ENCODE assay signal across 27 cellular contexts in the genomic region with DNA sequence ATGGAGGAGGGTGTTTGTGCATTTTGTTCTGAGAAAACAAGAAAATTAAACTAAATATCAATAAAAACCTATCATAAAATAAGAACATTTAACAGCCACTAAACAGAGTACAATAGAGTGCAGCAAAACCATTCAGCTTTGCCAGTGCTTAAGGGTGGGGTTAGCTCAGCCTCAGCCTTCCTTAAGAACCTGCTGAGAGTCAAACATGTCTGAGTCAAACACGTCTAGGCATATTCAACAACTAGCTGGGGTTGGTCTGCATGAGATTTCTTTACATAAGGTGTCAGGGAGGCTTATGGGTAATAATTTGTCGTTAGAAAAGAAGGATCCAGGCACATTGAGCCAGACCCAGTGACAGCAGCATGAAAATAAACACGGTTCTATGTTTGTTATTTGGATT.
A peak's percentile ranks its signal among the peaks of the same experiment; 100 is the strongest.
DNase-seq lines count a peak whose midpoint lies in the region; ATAC-seq, FAIRE-seq and TF ChIP-seq lines count a peak whose summit lies in the region.
"Had no signal": no experiment of that assay in that cellular context is flagged by ENCODE, and none has a peak within 500 bp of the region (broad histone marks: within the 10 kb centered on the region; RNA-seq: fewer than 3 reads in every experiment).

No MANE protein-coding gene starts in this region.

- in situ Hi-C loops in GM23248 (cut with MboI): no loop called here
- in situ Hi-C loops in GM13976 (cut with MboI; ENCODE audit: low sequenced_read_pairs, unreplicated experiment): no loop called here

- H3K79me2 ChIP-seq in keratinocyte (ENCODE audit: control insufficient read depth, insufficient read depth, low read length): no peaks in the 10 kb centered on the region
- no peaks in the 10 kb centered on the region for H3K79me2 ChIP-seq in GM23248 (ENCODE audit: insufficient read depth)

- no peaks in the 10 kb centered on the region for H3K36me3 ChIP-seq in endodermal cell (ENCODE audit: control insufficient read depth, insufficient read depth, low read length)
- no peaks in the 10 kb centered on the region for H3K36me3 ChIP-seq in keratinocyte (ENCODE audit: control insufficient read depth in 2 of 2, extremely low read depth in 1 of 2, insufficient read depth in 2 of 2, low read length in 2 of 2)
- H3K36me3 ChIP-seq in GM23248 (ENCODE audit: low read depth): no peaks in the 10 kb centered on the region
- H3K36me3 ChIP-seq: sigmoid colon, transverse colon had no signal

- TF ChIP-seq CTCF in endodermal cell (conservative IDR thresholded peaks at IDR 0.05) (no peak), keratinocyte (optimal IDR thresholded peaks at IDR 0.05 in 1 of 3, IDR thresholded peaks at IDR 0.05 in 1 of 3, conservative IDR thresholded peaks at IDR 0.05 in 1 of 3; ENCODE audit: extremely low read depth in 1 of 3, insufficient read depth in 2 of 3, low read length in 3 of 3) (no peak), GM13976 (IDR thresholded peaks at IDR 0.05; ENCODE audit: borderline replicate concordance, control extremely low read depth, extremely low read depth, insufficient read depth, missing control alignments) (no peak)

- peaks cover 12% of the 10 kb centered on the region for H3K4me1 Mint-ChIP-seq in endodermal cell

- peaks cover 2% of the 10 kb centered on the region for H3K4me1 ChIP-seq in endodermal cell (ENCODE audit: control insufficient read depth, insufficient read depth, low read length)
- peaks cover 15% of the 10 kb centered on the region for H3K4me1 ChIP-seq in keratinocyte (ENCODE audit: control insufficient read depth, extremely low read depth, insufficient read depth, low read length)
- H3K4me1 ChIP-seq in GM23248 (ENCODE audit: insufficient read depth): no peaks in the 10 kb centered on the region
- H3K4me1 ChIP-seq: sigmoid colon had no signal

- H4K20me1 ChIP-seq in keratinocyte (ENCODE audit: control insufficient read depth, extremely low read depth, insufficient read depth, low read length) (no peaks in the 10 kb centered on the region), GM23248 (ENCODE audit: insufficient read depth) (no peaks in the 10 kb centered on the region)

- H3K9me3 ChIP-seq in endodermal cell (ENCODE audit: control insufficient read depth, low read length) (no peaks in the 10 kb centered on the region), keratinocyte (ENCODE audit: control insufficient read depth, low read depth, low read length) (no peaks in the 10 kb centered on the region), GM23248 (ENCODE audit: low read depth) (no peaks in the 10 kb centered on the region)
- H3K9me3 ChIP-seq: sigmoid colon, transverse colon had no signal

- H3K27ac ChIP-seq in endodermal cell (ENCODE audit: low read depth, low read length) (peak overlapping the region; percentile 42), keratinocyte (ENCODE audit: control insufficient read depth, insufficient read depth, low read length) (peak overlapping the region; percentile 70), GM23248 (no peak overlapping the region)
- H3K27ac ChIP-seq: sigmoid colon, transverse colon had no signal

- H3K9ac ChIP-seq in endodermal cell (ENCODE audit: extremely low read depth, low read length, poor library complexity, severe bottlenecking): no peak overlapping the region
- peak overlapping the region; percentile 31 for H3K9ac ChIP-seq in keratinocyte (ENCODE audit: control insufficient read depth, extremely low read depth, insufficient read depth, low read length)
- H3K9ac ChIP-seq in GM23248: no peak overlapping the region

- no peak overlapping the region for H3K4me3 Mint-ChIP-seq in endodermal cell
- H3K4me3 Mint-ChIP-seq: activated CD4-positive, alpha-beta memory T cell treated with anti-CD3 and anti-CD28 coated beads for 36 hours; activated naive CD4-positive, alpha-beta T cell treated with anti-CD3 and anti-CD28 coated beads for 36 hours; activated T-helper 1 cell treated with anti-CD3 and anti-CD28 coated beads, Interleukin-12 subunit alpha, Interleukin-12 subunit beta, Interleukin-2, Interleukin-4 antibody, amounts not matched to agents 30 ng/mL and 10 ng/mL and 1 ng/mL, durations not matched to agents 14 hours and 24 hours and 36 hours; CD4-positive, alpha-beta T cell; central memory CD8-positive, alpha-beta T cell; dendritic cell treated with granulocyte-macrophage colony-stimulating factor and Interleukin-4, amounts not matched to agents 40 ng/mL and 50 ng/mL, for 4 days had no signal

- H3K27ac Mint-ChIP-seq in endodermal cell: peak overlapping the region; percentile 52
- H3K27ac Mint-ChIP-seq: activated CD4-positive, alpha-beta memory T cell treated with anti-CD3 and anti-CD28 coated beads for 36 hours; activated naive CD4-positive, alpha-beta T cell treated with anti-CD3 and anti-CD28 coated beads for 36 hours; activated T-helper 1 cell treated with anti-CD3 and anti-CD28 coated beads, Interleukin-12 subunit alpha, Interleukin-12 subunit beta, Interleukin-2, Interleukin-4 antibody, amounts not matched to agents 30 ng/mL and 10 ng/mL and 1 ng/mL, durations not matched to agents 14 hours and 24 hours and 36 hours; CD4-positive, alpha-beta T cell; dendritic cell treated with granulocyte-macrophage colony-stimulating factor and Interleukin-4, amounts not matched to agents 40 ng/mL and 50 ng/mL, for 4 days had no signal

- WGBS in endodermal cell (ENCODE audit: insufficient coverage in 1 of 2, insufficient read length in 1 of 2), 2 experiments: 85 to 86% methylated on average over 2 to 3 of the region's 3 CpGs
- 55 to 59% methylated on average over 3 of the region's 3 CpGs for WGBS in GM23248 (ENCODE audit: low coverage in 1 of 2, low lambda C conversion rate in 2 of 2, missing lambda C conversion rate in 2 of 2), 2 experiments

- no peaks in the 10 kb centered on the region for H3K27me3 Mint-ChIP-seq in endodermal cell (ENCODE audit: insufficient read depth)

- H3K27me3 ChIP-seq in endodermal cell (ENCODE audit: control insufficient read depth, insufficient read depth, low read length, poor library complexity, severe bottlenecking) (no peaks in the 10 kb centered on the region), keratinocyte (ENCODE audit: control insufficient read depth, extremely low read depth, insufficient read depth, low read length) (no peaks in the 10 kb centered on the region), GM23248 (replicated peaks; ENCODE audit: insufficient read depth) (peaks cover 8% of the 10 kb centered on the region; the same call in 1 of the 2 replicates)
- H3K27me3 ChIP-seq: sigmoid colon, transverse colon had no signal

- FAIRE-seq in keratinocyte (lab: Jason Lieb, UNC): no peak
- FAIRE-seq: A204.1, GM18507, H1, islet of Langerhans had no signal

- no peaks in the 10 kb centered on the region for H3K9me1 ChIP-seq in keratinocyte (ENCODE audit: control insufficient read depth, extremely low read depth, insufficient read depth, low read length)

- DNase-seq in NCI-H82 (lab: John Stamatoyannopoulos, UW) (peak; percentile 15), NCI-H82 treated with DMSO at 0.1 percent for 48 hours (lab: John Stamatoyannopoulos, UW; ENCODE audit: unreplicated experiment) (no peak), endodermal cell (no peak), keratinocyte (ENCODE audit: low read depth, low spot score) (no peak), GM23248 (no peak), GM13976 (ENCODE audit: low spot score) (no peak)
- DNase-seq: activated CD4-positive, alpha-beta memory T cell treated with anti-CD3 and anti-CD28 coated beads for 36 hours; activated CD4-positive, CD25-positive, alpha-beta regulatory T cell treated with anti-CD3 and anti-CD28 coated beads, Interleukin-2, amount 50 U/mL, for 72 hours; activated CD8-positive, alpha-beta memory T cell treated with anti-CD3 and anti-CD28 coated beads, Interleukin-2, amount 50 U/mL, for 4 hours; AML-193; CD4-positive, alpha-beta T cell; NCI-H524; SHP77 treated with DMSO at 0.1 percent for 48 hours; sigmoid colon; stimulated activated CD4-positive, alpha-beta T cell treated with anti-CD3 and anti-CD28 coated beads, Interleukin-4, amount 100 ng/mL, for 1 hour; T-helper 2 cell; transverse colon had no signal

- H3K4me2 ChIP-seq in keratinocyte (ENCODE audit: control insufficient read depth, extremely low read depth, insufficient read depth, low read depth, low read length) (peak overlapping the region; percentile 57), GM23248 (ENCODE audit: unreplicated experiment) (no peak overlapping the region)

- H3K4me3 ChIP-seq in endodermal cell (ENCODE audit: low read length) (no peak overlapping the region), keratinocyte (ENCODE audit: control insufficient read depth in 2 of 3, extremely low read depth in 1 of 3, insufficient read depth in 2 of 3, low read depth in 1 of 3, low read length in 3 of 3) (no peak overlapping the region), GM23248 (no peak overlapping the region)
- H3K4me3 ChIP-seq: sigmoid colon, transverse colon had no signal

- no peak for TF ChIP-seq POLR2A in GM18505 (IDR thresholded peaks at IDR 0.05; ENCODE audit: borderline replicate concordance, extremely low read depth, insufficient read depth, insufficient read length)

- no peaks in the 10 kb centered on the region for H3F3A ChIP-seq in GM23248 (ENCODE audit: insufficient read depth)

- H3K36me3 Mint-ChIP-seq in endodermal cell (ENCODE audit: low read depth): no peaks in the 10 kb centered on the region
- H3K36me3 Mint-ChIP-seq: activated CD4-positive, alpha-beta memory T cell treated with anti-CD3 and anti-CD28 coated beads for 36 hours had no signal

- H3K9me2 ChIP-seq in GM23248 (ENCODE audit: insufficient read depth): no peaks in the 10 kb centered on the region

- H2AFZ ChIP-seq in keratinocyte (ENCODE audit: control insufficient read depth, low read length) (peak overlapping the region; percentile 85), GM23248 (no peak overlapping the region)

- dilution Hi-C loops in keratinocyte (cut with MboI; ENCODE audit: extremely low pct_ligation_motif_present, low sequenced_read_pairs): no loop called here

- no peaks in the 10 kb centered on the region for H3K9me3 Mint-ChIP-seq in endodermal cell
- H3K9me3 Mint-ChIP-seq: activated CD4-positive, alpha-beta memory T cell treated with anti-CD3 and anti-CD28 coated beads for 36 hours; activated naive CD4-positive, alpha-beta T cell treated with anti-CD3 and anti-CD28 coated beads for 36 hours; activated T-helper 1 cell treated with anti-CD3 and anti-CD28 coated beads, Interleukin-12 subunit alpha, Interleukin-12 subunit beta, Interleukin-2, Interleukin-4 antibody, amounts not matched to agents 30 ng/mL and 10 ng/mL and 1 ng/mL, durations not matched to agents 14 hours and 24 hours and 36 hours; CD4-positive, alpha-beta T cell; central memory CD8-positive, alpha-beta T cell; dendritic cell treated with granulocyte-macrophage colony-stimulating factor and Interleukin-4, amounts not matched to agents 40 ng/mL and 50 ng/mL, for 4 days had no signal

- no peak for ATAC-seq in GM18505 (IDR thresholded peaks at IDR 0.05; ENCODE audit: unreplicated experiment)
- no peak for ATAC-seq in HG03571 (IDR thresholded peaks at IDR 0.05; ENCODE audit: unreplicated experiment)
